ENCODE assay signal across 12 cellular contexts in the genomic region with DNA sequence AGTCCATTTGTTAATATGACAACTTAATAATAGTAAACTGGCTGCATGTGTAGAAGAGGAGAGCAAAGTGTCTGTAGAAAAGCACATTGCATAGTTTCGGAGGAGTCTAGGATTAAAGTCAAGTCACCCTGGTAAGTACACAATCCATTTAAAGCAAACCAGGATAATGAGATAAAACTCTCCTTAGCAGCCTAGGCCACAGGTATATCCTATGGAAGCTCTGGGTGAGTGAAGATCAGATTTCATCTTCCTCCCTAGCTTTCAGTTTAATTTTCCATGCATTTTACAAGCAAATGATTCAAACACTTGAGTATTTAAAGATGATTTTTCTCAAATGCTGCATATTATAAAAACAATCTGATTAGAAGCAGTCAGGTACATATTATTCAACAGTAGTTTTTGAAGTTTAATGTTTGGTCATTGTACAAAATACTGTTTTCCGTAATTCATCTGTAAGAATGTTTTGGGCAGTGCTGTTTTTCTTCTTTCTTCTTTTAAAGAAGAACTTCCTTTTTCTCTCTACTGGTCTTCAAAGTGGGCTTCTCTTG. TPM values are rescaled to one million over a fixed set of nuclear protein-coding genes. Genes with fewer than 3 reads are reported as not detected.
DNase-seq lines count a peak whose midpoint lies in the region; ATAC-seq lines count a peak whose summit lies in the region.
"Had no signal": no experiment of that assay in that cellular context is flagged by ENCODE, and none has a peak within 500 bp of the region (broad histone marks: within the 10 kb centered on the region; RNA-seq: fewer than 3 reads in every experiment).

No MANE protein-coding gene starts in this region.

- H3K4me3 Mint-ChIP-seq in stimulated activated naive CD8-positive, alpha-beta T cell treated with anti-CD3 and anti-CD28 coated beads, Interleukin-15, Interleukin-2, amounts not matched to agents 100 ng/mL and 50 ng/mL, for 24 hours: peak overlapping the region; percentile 41
- H3K4me3 Mint-ChIP-seq in T-helper 17 cell: peak overlapping the region; percentile 47

- ATAC-seq in stimulated activated naive CD8-positive, alpha-beta T cell treated with anti-CD3 and anti-CD28 coated beads, Interleukin-15, Interleukin-2, amounts not matched to agents 100 U/mL and 50 U/mL, for 24 hours: no peak
- no peak for ATAC-seq in T-helper 17 cell
- peak; percentile 30 for ATAC-seq in left colon
- no peak for ATAC-seq in GM18870 (IDR thresholded peaks at IDR 0.05; ENCODE audit: unreplicated experiment)

- H3K27ac Mint-ChIP-seq in stimulated activated naive CD8-positive, alpha-beta T cell treated with anti-CD3 and anti-CD28 coated beads, Interleukin-15, Interleukin-2, amounts not matched to agents 100 ng/mL and 50 ng/mL, for 24 hours: peak overlapping the region; percentile 42
- peak overlapping the region; percentile 60 for H3K27ac Mint-ChIP-seq in T-helper 17 cell

- no peaks in the 10 kb centered on the region for H3K27me3 Mint-ChIP-seq in stimulated activated naive CD8-positive, alpha-beta T cell treated with anti-CD3 and anti-CD28 coated beads, Interleukin-15, Interleukin-2, amounts not matched to agents 100 ng/mL and 50 ng/mL, for 24 hours
- H3K27me3 Mint-ChIP-seq in T-helper 17 cell: no peaks in the 10 kb centered on the region

- peaks cover 20% of the 10 kb centered on the region for H3K36me3 Mint-ChIP-seq in stimulated activated naive CD8-positive, alpha-beta T cell treated with anti-CD3 and anti-CD28 coated beads, Interleukin-15, Interleukin-2, amounts not matched to agents 100 ng/mL and 50 ng/mL, for 24 hours (ENCODE audit: low read depth)
- H3K36me3 Mint-ChIP-seq in T-helper 17 cell (ENCODE audit: low read depth): no peaks in the 10 kb centered on the region

- H3K4me1 Mint-ChIP-seq in stimulated activated naive CD8-positive, alpha-beta T cell treated with anti-CD3 and anti-CD28 coated beads, Interleukin-15, Interleukin-2, amounts not matched to agents 100 ng/mL and 50 ng/mL, for 24 hours (ENCODE audit: low read depth): peaks cover 80% of the 10 kb centered on the region
- peaks cover 31% of the 10 kb centered on the region for H3K4me1 Mint-ChIP-seq in T-helper 17 cell

- H3K9me3 ChIP-seq in T-helper 17 cell (ENCODE audit: control insufficient read depth, low read length, poor library complexity, severe bottlenecking): no peaks in the 10 kb centered on the region
- H3K9me3 ChIP-seq: thyroid gland had no signal

- H3K9me3 Mint-ChIP-seq in stimulated activated naive CD8-positive, alpha-beta T cell treated with anti-CD3 and anti-CD28 coated beads, Interleukin-15, Interleukin-2, amounts not matched to agents 100 ng/mL and 50 ng/mL, for 24 hours: no peaks in the 10 kb centered on the region

- no peak for DNase-seq in stimulated activated naive CD8-positive, alpha-beta T cell treated with anti-CD3 and anti-CD28 coated beads, Interleukin-15, Interleukin-2, amounts not matched to agents 100 U/mL and 50 U/mL, for 24 hours
- no peak for DNase-seq in T-helper 17 cell
- no peak for DNase-seq in left colon
- no peak for DNase-seq in ACHN
- no peak for DNase-seq in CD1c-positive myeloid dendritic cell (ENCODE audit: extremely low spot score)
- DNase-seq in islet precursor cell: no peak
- DNase-seq: cerebellar nuclear complex, kidney glomerular epithelial cell, NCI-H1436 treated with DMSO at 0.1 percent for 48 hours had no signal

- in situ Hi-C loops in ACHN (cut with HindIII; ENCODE audit: low pct_ligation_motif_present, low pct_unique_long_range_greater_than_20kb, low sequenced_read_pairs): no loop called here

- intact Hi-C loops in left colon (cut with DNase I, micrococcal nuclease): no loop called here

RNA-seq across cellular contexts. Expression of a gene that starts 10.2 kb away (rescaled TPM):
- total RNA-seq in T-helper 17 cell (1 to 10 TPM; 8.2 to 8.4 TPM), left colon (10 to 100 TPM; 64.4 to 67.2 TPM)

Comparison
In these comparisons a context has a peak if more than half of its experiments do, and no peak if none do; other contexts are left out.
1. RNA of a gene that starts 10.2 kb away (total RNA-seq): 64.4 to 67.2 TPM in left colon; 8.2 to 8.4 TPM in T-helper 17 cell; every median in the first group is over 4 times any median in the second.